In the genomic region with DNA sequence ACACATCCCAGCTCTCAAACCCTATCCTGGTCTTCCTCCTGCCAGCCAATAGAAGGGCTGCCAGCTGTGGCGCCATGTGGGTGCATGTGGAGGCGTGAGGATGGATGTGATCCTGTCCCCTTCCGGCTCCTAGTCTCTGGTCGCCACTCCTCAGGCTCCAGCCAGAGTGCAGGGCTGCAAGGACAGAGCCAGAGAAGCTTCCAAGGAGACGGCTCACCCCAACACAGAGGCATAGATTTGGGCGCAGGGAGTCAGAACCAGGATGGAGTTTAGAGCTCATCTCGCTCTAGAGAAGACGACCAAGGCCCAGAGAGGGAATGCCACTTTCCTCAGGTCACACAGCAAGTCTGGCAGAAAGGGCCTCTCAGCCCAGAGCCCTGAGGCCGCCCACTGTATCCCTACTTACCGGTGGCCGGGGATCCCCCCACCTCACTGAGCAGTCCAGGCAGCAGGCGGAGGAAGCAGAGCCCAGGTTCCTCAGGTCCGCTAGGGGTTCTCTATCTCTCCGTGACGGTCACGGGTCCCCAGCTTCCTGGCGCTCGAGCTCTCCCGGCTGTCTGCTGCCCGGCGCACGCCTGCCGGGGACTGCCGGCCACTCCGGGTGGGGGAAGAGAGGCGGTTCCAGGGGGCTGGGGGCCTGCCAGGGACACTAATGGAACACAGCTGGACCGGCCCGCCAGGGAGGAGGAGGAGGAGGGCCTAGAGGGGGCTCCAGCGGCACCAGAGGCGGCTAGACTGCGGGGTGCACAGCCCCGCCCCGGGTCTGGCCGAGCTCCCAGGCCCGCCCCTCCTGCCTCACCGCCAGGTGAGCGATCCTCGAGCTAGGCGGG, we compare ENCODE assay signal across 9 cellular contexts. TPM values are rescaled to one million over a fixed set of nuclear protein-coding genes. Genes with fewer than 3 reads are reported as not detected.
DNase-seq lines count a peak whose midpoint lies in the region; ATAC-seq and TF ChIP-seq lines count a peak whose summit lies in the region.
"Had no signal": no experiment of that assay in that cellular context is flagged by ENCODE, and none has a peak within 500 bp of the region (broad histone marks: within the 10 kb centered on the region; RNA-seq: fewer than 3 reads in every experiment).

A gene (minus strand): TSS at position 587 of the 830 bp plus-strand sequence. CDS start 1,824 bp downstream, outside the sequence.

- H3K4me3 ChIP-seq in fibroblast of villous mesenchyme (ENCODE audit: low read depth, low read length): peak within 1 kb of the TSS; percentile 74
- no peak within 1 kb of the TSS for H3K4me3 ChIP-seq in naive thymus-derived CD4-positive, alpha-beta T cell (ENCODE audit: low read length)

- POLR2A ChIA-PET in RWPE1 (lab: Yijun Ruan, JAX; ENCODE audit: low non-redundant PET): no interaction called here
- POLR2A ChIA-PET in naive thymus-derived CD4-positive, alpha-beta T cell (lab: Charles Lee): no interaction called here

- H3K36me3 ChIP-seq in naive thymus-derived CD4-positive, alpha-beta T cell (ENCODE audit: control insufficient read depth in 2 of 3, insufficient read depth in 3 of 3, low read length in 3 of 3): no peaks in the 10 kb centered on the region

- peaks cover 17 to 24% of the 10 kb centered on the region in 2 donors for H3K4me1 ChIP-seq in naive thymus-derived CD4-positive, alpha-beta T cell (ENCODE audit: control insufficient read depth in 2 of 2, insufficient read depth in 2 of 2, low read length in 2 of 2)

- H3K4me1 Mint-ChIP-seq in naive thymus-derived CD4-positive, alpha-beta T cell: peaks cover 27 to 52% (median 39%) of the 10 kb centered on the region in 7 donors

- peak within 1 kb of the TSS; percentile 99 for H3K27ac ChIP-seq in RWPE1
- H3K27ac ChIP-seq in naive thymus-derived CD4-positive, alpha-beta T cell (ENCODE audit: low read depth, low read length): no peak within 1 kb of the TSS
- H3K27ac ChIP-seq: KMS-11 had no signal

- peaks cover 0 to 2% (median 0%) of the 10 kb centered on the region in 11 donors for H3K9me3 Mint-ChIP-seq in naive thymus-derived CD4-positive, alpha-beta T cell

- H3K27ac Mint-ChIP-seq in naive thymus-derived CD4-positive, alpha-beta T cell: peak within 1 kb of the TSS in 2 of 9 donors; percentile 18 to 67

- peaks cover 0 to 12% of the 10 kb centered on the region in 2 donors for H3K27me3 ChIP-seq in naive thymus-derived CD4-positive, alpha-beta T cell (ENCODE audit: control insufficient read depth in 2 of 2, insufficient read depth in 2 of 2, low read length in 2 of 2)

- TF ChIP-seq CTCF in RWPE1 (conservative IDR thresholded peaks at IDR 0.05; ENCODE audit: low read depth): no peak
- no peak for TF ChIP-seq CTCF in fibroblast of villous mesenchyme (IDR thresholded peaks at IDR 0.05; ENCODE audit: insufficient read depth, low read depth, low read length)

- intact Hi-C loops in naive thymus-derived CD4-positive, alpha-beta T cell (cut with micrococcal nuclease): no loop called here

- CTCF ChIA-PET in RWPE1 (lab: Yijun Ruan, JAX): interaction anchor here (0.6 to 3.2 kb wide), 5 partner anchors 8 to 46 kb away, joined by 3 to 23 read pairs (median 9); no protein-coding TSS in a partner anchor
- CTCF ChIA-PET in naive thymus-derived CD4-positive, alpha-beta T cell (lab: Charles Lee): no interaction called here

- no peak for ATAC-seq in naive thymus-derived CD4-positive, alpha-beta T cell
- no peak for ATAC-seq in GM21367 (IDR thresholded peaks at IDR 0.05; ENCODE audit: unreplicated experiment)

- H3K36me3 Mint-ChIP-seq in naive thymus-derived CD4-positive, alpha-beta T cell: peaks cover 0 to 2% (median 0%) of the 10 kb centered on the region in 5 donors

- peak; percentile 44 for DNase-seq in Daoy (ENCODE audit: low read depth)
- peak; percentile 72 for DNase-seq in RWPE1 (ENCODE audit: low spot score)
- peak; percentile 71 for DNase-seq in fibroblast of villous mesenchyme (ENCODE audit: low read depth)
- DNase-seq in naive thymus-derived CD4-positive, alpha-beta T cell: no peak
- no peak for DNase-seq in DMS 273 (lab: John Stamatoyannopoulos, UW; ENCODE audit: unreplicated experiment)
- no peak for DNase-seq in SIG-M5 (lab: John Stamatoyannopoulos, UW)
- DNase-seq in LoVo (ENCODE audit: low spot score): no peak

- peak within 1 kb of the TSS; percentile 21 to 69 (median 56) for H3K4me3 Mint-ChIP-seq in naive thymus-derived CD4-positive, alpha-beta T cell

- H3K27me3 Mint-ChIP-seq in naive thymus-derived CD4-positive, alpha-beta T cell: peaks cover 37 to 56% (median 42%) of the 10 kb centered on the region in 5 donors

- H3K9me3 ChIP-seq in naive thymus-derived CD4-positive, alpha-beta T cell (ENCODE audit: control insufficient read depth in 2 of 3, low read length in 3 of 3): no peaks in the 10 kb centered on the region

RNA-seq across cellular contexts. Expression of the gene that starts here (rescaled TPM):
- 28.7 and 38.2 TPM in 2 replicates for total RNA-seq in Daoy (2014; rRNA removed; shearing (Covaris generic))
- 86.4 and 156 TPM in 2 replicates for total RNA-seq in fibroblast of villous mesenchyme
- total RNA-seq in naive thymus-derived CD4-positive, alpha-beta T cell: under 1 TPM in 1 of 5 experiments, not detected in 4; 0.37 TPM
- polyA plus RNA-seq in naive thymus-derived CD4-positive, alpha-beta T cell: under 1 TPM in 1 of 2 donors, not detected in 1; 0.31 TPM

Comparison
In these comparisons a context has a peak if more than half of its experiments do, and no peak if none do; other contexts are left out.
1. RNA of the gene that starts here (total RNA-seq): 86.4 to 156 TPM in fibroblast of villous mesenchyme and 28.7 to 38.2 TPM in Daoy; 0.37 TPM in naive thymus-derived CD4-positive, alpha-beta T cell; every median in the first group is over 10 times any median in the second.
2. DNase-seq: peak in Daoy (single experiment), RWPE1 (single experiment) and fibroblast of villous mesenchyme (single experiment); none in naive thymus-derived CD4-positive, alpha-beta T cell (0 of 9), DMS 273 (single experiment), SIG-M5 (single experiment) and LoVo (single experiment).